In the genomic region with DNA sequence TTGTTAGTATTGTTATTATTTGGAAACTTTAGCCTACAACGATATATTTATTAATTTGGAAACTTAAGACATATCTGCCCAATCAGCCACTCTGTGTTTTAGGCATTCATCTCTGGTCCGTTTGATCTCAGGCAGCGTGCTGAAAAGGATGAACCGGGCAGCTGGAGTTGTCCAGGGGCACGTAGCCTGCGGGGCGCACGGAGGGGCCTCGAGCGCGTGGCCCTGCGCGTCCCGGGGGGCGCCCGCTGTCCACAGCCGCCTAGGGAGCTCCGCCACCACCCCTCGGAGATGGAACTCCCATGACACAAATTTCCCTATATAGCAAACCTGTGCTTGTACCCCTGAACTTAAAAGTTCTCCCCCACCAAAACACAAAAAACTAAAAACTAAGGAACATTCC, we compare ENCODE assay signal across 8 cellular contexts. TPM values are rescaled to one million over a fixed set of nuclear protein-coding genes. Genes with fewer than 3 reads are reported as not detected.
DNase-seq lines count a peak whose midpoint lies in the region; ATAC-seq and TF ChIP-seq lines count a peak whose summit lies in the region.

No MANE protein-coding gene starts in this region.

- H3K9me3 ChIP-seq in CD4-positive, CD25-positive, alpha-beta regulatory T cell (ENCODE audit: control insufficient read depth in 2 of 2, low read length in 2 of 2) = no peaks in the 10 kb centered on the region
- H3K9me3 ChIP-seq in duodenal mucosa (ENCODE audit: control insufficient read depth in 1 of 2, low read length in 2 of 2) (no peaks in the 10 kb centered on the region), neural cell (ENCODE audit: low read length) (no peaks in the 10 kb centered on the region)

- H3K9me3 Mint-ChIP-seq in CD4-positive, CD25-positive, alpha-beta regulatory T cell = peaks cover 0 to under 1% (median 0%) of the 10 kb centered on the region in 7 donors

- H3K27ac Mint-ChIP-seq in CD4-positive, CD25-positive, alpha-beta regulatory T cell = no peak overlapping the region

- H3K4me1 ChIP-seq in CD4-positive, CD25-positive, alpha-beta regulatory T cell (ENCODE audit: control insufficient read depth, insufficient read depth, low read length, poor library complexity, severe bottlenecking) = peaks cover 9% of the 10 kb centered on the region
- peaks cover 0 to 5% of the 10 kb centered on the region in 2 donors for H3K4me1 ChIP-seq in duodenal mucosa (ENCODE audit: control insufficient read depth in 1 of 2, insufficient read depth in 2 of 2, low read length in 2 of 2)

- H3K27me3 Mint-ChIP-seq in CD4-positive, CD25-positive, alpha-beta regulatory T cell = peaks cover 16% of the 10 kb centered on the region

- no peaks in the 10 kb centered on the region for H3K9me2 ChIP-seq in neural cell (ENCODE audit: insufficient read depth, low read length)

- no peaks in the 10 kb centered on the region for H3K27me3 ChIP-seq in CD4-positive, CD25-positive, alpha-beta regulatory T cell (ENCODE audit: control insufficient read depth, insufficient read depth, low read length)
- peaks cover 2 to 4% of the 10 kb centered on the region in 2 donors for H3K27me3 ChIP-seq in duodenal mucosa (ENCODE audit: control insufficient read depth in 1 of 2, insufficient read depth in 2 of 2, low read length in 2 of 2)
- peaks cover 6% of the 10 kb centered on the region for H3K27me3 ChIP-seq in neural cell (ENCODE audit: insufficient read depth, low read depth, low read length)

- TF ChIP-seq EP300 in neural cell (conservative IDR thresholded peaks at IDR 0.05; ENCODE audit: poor library complexity, severe bottlenecking) = no peak

- no peak for ATAC-seq in CD4-positive, CD25-positive, alpha-beta regulatory T cell (ENCODE audit: low read depth in 2 of 2)

- H3F3A ChIP-seq in neural cell (ENCODE audit: insufficient read depth, low read length, poor library complexity, severe bottlenecking) = no peaks in the 10 kb centered on the region

- no peak for TF ChIP-seq RAD21 in neural cell (conservative IDR thresholded peaks at IDR 0.05)

- H3K27ac ChIP-seq in CD4-positive, CD25-positive, alpha-beta regulatory T cell (ENCODE audit: insufficient read depth, low read length, poor library complexity, severe bottlenecking) = no peak overlapping the region
- H3K27ac ChIP-seq in duodenal mucosa (ENCODE audit: low read depth, low read length) (no peak overlapping the region), neural cell (ENCODE audit: low read length) (no peak overlapping the region)

- no peak overlapping the region for H2AFZ ChIP-seq in neural cell (ENCODE audit: low read depth, low read length)

- DNase-seq in CD4-positive, CD25-positive, alpha-beta regulatory T cell = no peak
- DNase-seq in LNCaP clone FGC (ENCODE audit: low read depth) (no peak), NCI-H446 (lab: John Stamatoyannopoulos, UW) (no peak), NCI-H1048 (lab: John Stamatoyannopoulos, UW) (no peak), SW 1271 (lab: John Stamatoyannopoulos, UW) (no peak), putamen (ENCODE audit: low spot score) (no peak)

- no peaks in the 10 kb centered on the region for H3K36me3 ChIP-seq in CD4-positive, CD25-positive, alpha-beta regulatory T cell (ENCODE audit: control insufficient read depth, insufficient read depth, low read length)
- H3K36me3 ChIP-seq in duodenal mucosa (ENCODE audit: control insufficient read depth in 1 of 2, insufficient read depth in 2 of 2, low read length in 2 of 2) = no peaks in the 10 kb centered on the region
- no peaks in the 10 kb centered on the region for H3K36me3 ChIP-seq in neural cell (ENCODE audit: insufficient read depth, low read length)

- no peaks in the 10 kb centered on the region for H4K20me1 ChIP-seq in neural cell (ENCODE audit: insufficient read depth)

- TF ChIP-seq CTCF in LNCaP clone FGC (IDR thresholded peaks at IDR 0.05; ENCODE audit: control insufficient read depth, extremely low read depth, insufficient read depth) (no peak), neural cell (IDR thresholded peaks at IDR 0.05; ENCODE audit: poor library complexity, severe bottlenecking) (no peak)

- H3K4me3 ChIP-seq in CD4-positive, CD25-positive, alpha-beta regulatory T cell (ENCODE audit: low read depth, low read length) = peak overlapping the region; percentile 69
- H3K4me3 ChIP-seq in LNCaP clone FGC (ENCODE audit: low read depth, low read length) (peak overlapping the region; percentile 58), duodenal mucosa (ENCODE audit: low read depth in 1 of 2, low read length in 2 of 2) (peak overlapping the region; percentile 77 to 81), neural cell (ENCODE audit: low read length) (peak overlapping the region; percentile 64)

- no peaks in the 10 kb centered on the region for H3K79me2 ChIP-seq in neural cell (replicated peaks; ENCODE audit: insufficient read depth, low read length)

- H3K4me3 Mint-ChIP-seq in CD4-positive, CD25-positive, alpha-beta regulatory T cell = peak overlapping the region; percentile 65 to 92 (median 82)

- H3K36me3 Mint-ChIP-seq in CD4-positive, CD25-positive, alpha-beta regulatory T cell = no peaks in the 10 kb centered on the region

- H3K9ac ChIP-seq in duodenal mucosa (ENCODE audit: low read depth in 1 of 2, low read length in 2 of 2) = peak overlapping the region in 1 of 2 donors; percentile 26
- H3K9ac ChIP-seq in neural cell (ENCODE audit: low read length) = no peak overlapping the region

- no peak overlapping the region for H3K4me2 ChIP-seq in neural cell (ENCODE audit: low read length)

- H3K4me1 Mint-ChIP-seq in CD4-positive, CD25-positive, alpha-beta regulatory T cell = peaks cover 0 to 10% (median 4%) of the 10 kb centered on the region in 4 donors

TF ChIP-seq in neural cell, 6 proteins besides CTCF, POLR2A, EP300 and RAD21:
- no peak for TF ChIP-seq SMC3 (conservative IDR thresholded peaks at IDR 0.05; ENCODE audit: poor library complexity)
- TF ChIP-seq POLR2AphosphoS5 (IDR thresholded peaks at IDR 0.05) = no peak
- no peak for TF ChIP-seq MXI1 (conservative IDR thresholded peaks at IDR 0.05; ENCODE audit: poor library complexity, severe bottlenecking)
- TF ChIP-seq, protein P1, sequence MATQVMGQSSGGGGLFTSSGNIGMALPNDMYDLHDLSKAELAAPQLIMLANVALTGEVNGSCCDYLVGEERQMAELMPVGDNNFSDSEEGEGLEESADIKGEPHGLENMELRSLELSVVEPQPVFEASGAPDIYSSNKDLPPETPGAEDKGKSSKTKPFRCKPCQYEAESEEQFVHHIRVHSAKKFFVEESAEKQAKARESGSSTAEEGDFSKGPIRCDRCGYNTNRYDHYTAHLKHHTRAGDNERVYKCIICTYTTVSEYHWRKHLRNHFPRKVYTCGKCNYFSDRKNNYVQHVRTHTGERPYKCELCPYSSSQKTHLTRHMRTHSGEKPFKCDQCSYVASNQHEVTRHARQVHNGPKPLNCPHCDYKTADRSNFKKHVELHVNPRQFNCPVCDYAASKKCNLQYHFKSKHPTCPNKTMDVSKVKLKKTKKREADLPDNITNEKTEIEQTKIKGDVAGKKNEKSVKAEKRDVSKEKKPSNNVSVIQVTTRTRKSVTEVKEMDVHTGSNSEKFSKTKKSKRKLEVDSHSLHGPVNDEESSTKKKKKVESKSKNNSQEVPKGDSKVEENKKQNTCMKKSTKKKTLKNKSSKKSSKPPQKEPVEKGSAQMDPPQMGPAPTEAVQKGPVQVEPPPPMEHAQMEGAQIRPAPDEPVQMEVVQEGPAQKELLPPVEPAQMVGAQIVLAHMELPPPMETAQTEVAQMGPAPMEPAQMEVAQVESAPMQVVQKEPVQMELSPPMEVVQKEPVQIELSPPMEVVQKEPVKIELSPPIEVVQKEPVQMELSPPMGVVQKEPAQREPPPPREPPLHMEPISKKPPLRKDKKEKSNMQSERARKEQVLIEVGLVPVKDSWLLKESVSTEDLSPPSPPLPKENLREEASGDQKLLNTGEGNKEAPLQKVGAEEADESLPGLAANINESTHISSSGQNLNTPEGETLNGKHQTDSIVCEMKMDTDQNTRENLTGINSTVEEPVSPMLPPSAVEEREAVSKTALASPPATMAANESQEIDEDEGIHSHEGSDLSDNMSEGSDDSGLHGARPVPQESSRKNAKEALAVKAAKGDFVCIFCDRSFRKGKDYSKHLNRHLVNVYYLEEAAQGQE (IDR thresholded peaks at IDR 0.05; ENCODE audit: borderline replicate concordance) = no peak
- no peak for TF ChIP-seq EZH2 (IDR thresholded peaks at IDR 0.05; ENCODE audit: borderline replicate concordance, insufficient read depth, low read length, poor library complexity, severe bottlenecking)
- TF ChIP-seq TAF1 (IDR thresholded peaks at IDR 0.05; ENCODE audit: low read depth) = no peak
TF ChIP-seq in neural cell: peak in this region for 0.

RNA-seq across cellular contexts. Expression of a gene that starts 24.3 kb away (rescaled TPM):
- 13.5 TPM for total RNA-seq in CD4-positive, CD25-positive, alpha-beta regulatory T cell
- polyA plus RNA-seq in CD4-positive, CD25-positive, alpha-beta regulatory T cell = under 1 TPM; 0.06 to 0.98 (median 0.65) TPM
- polyA plus RNA-seq in neural cell = 0.16 and 0.20 TPM in 2 replicates
- polyA minus RNA-seq in neural cell = 0.97 and 2.0 TPM in 2 replicates
